ENCODE assay signal across 8 cellular contexts in the genomic region with DNA sequence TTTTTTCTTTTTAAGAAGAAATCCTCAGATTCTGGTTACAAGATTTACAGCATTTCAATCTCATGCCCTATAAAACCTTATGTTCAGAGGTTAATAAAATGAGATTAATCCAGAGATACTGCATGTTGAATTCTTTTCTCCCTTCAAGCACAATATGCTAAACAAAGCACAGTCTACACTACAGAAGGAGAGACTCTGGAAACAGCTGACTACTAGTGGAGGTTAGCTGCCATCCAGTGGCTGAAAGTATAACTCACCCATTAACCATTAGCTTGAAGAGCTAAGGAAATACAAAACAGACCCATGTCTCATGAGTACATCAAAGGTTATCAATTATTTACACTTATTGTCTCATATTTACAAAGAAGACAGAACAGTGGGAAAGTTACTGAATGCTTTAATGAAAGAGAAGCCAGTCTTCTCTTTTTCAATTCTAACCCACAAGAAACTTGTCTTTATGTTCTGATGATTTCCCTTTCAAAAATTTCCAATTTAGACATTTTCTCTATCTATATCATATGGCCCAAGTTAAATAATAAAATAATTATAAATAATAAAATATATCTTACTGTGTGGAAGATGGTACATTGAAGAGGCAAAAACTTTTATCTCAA. TPM values are rescaled to one million over a fixed set of nuclear protein-coding genes. Genes with fewer than 3 reads are reported as not detected.
A peak's percentile ranks its signal among the peaks of the same experiment; 100 is the strongest.
DNase-seq lines count a peak whose midpoint lies in the region; ATAC-seq and TF ChIP-seq lines count a peak whose summit lies in the region.

No MANE protein-coding gene starts in this region.

- DNase-seq in ACHN (peak; percentile 79), GM13977 (ENCODE audit: low spot score) (peak; percentile 39), NAMALWA (ENCODE audit: low spot score) (peak; percentile 77), SK-MEL-5 (ENCODE audit: low read depth, low spot score) (peak; percentile 89), fibroblast of pulmonary artery (ENCODE audit: low read depth) (peak; percentile 67), prostate gland (ENCODE audit: low spot score) (peak; percentile 33), omental fat pad (ENCODE audit: low spot score) (no peak)

- ATAC-seq in HG02678 (IDR thresholded peaks at IDR 0.05; ENCODE audit: unreplicated experiment) (peak; percentile 96), omental fat pad (ENCODE audit: low FRiP score) (no peak)

- TF ChIP-seq CTCF in GM13977 (IDR thresholded peaks at IDR 0.05; ENCODE audit: extremely low read depth, insufficient read depth, missing control alignments): peak; percentile 57
- TF ChIP-seq CTCF in fibroblast of pulmonary artery (IDR thresholded peaks at IDR 0.05; ENCODE audit: low read length, missing control alignments): peak; percentile 82
- TF ChIP-seq CTCF in prostate gland (IDR thresholded peaks at IDR 0.05): peak in 3 of 4 experiments; percentile 45 to 73 (median 72)
- no peak for TF ChIP-seq CTCF in omental fat pad (IDR thresholded peaks at IDR 0.05)

- in situ Hi-C loops in ACHN (cut with HindIII; ENCODE audit: low pct_ligation_motif_present, low pct_unique_long_range_greater_than_20kb, low sequenced_read_pairs): no loop called here
- in situ Hi-C loops in GM13977 (cut with MboI; ENCODE audit: low pct_unique_long_range_greater_than_20kb, low sequenced_read_pairs, unreplicated experiment): no loop called here
- in situ Hi-C loops in SK-MEL-5 (cut with HindIII; ENCODE audit: low pct_unique_long_range_greater_than_20kb, low sequenced_read_pairs): no loop called here

- H3K27me3 ChIP-seq in prostate gland (replicated peaks; ENCODE audit: insufficient read depth): no peaks in the 10 kb centered on the region

- H3K4me3 ChIP-seq in fibroblast of pulmonary artery (replicated peaks; ENCODE audit: low read depth, low read length) (no peak overlapping the region), prostate gland (no peak overlapping the region)

- no peak overlapping the region for H3K27ac ChIP-seq in prostate gland

- H3K4me1 ChIP-seq in prostate gland (replicated peaks): no peaks in the 10 kb centered on the region

- H3K9me3 ChIP-seq in prostate gland: no peaks in the 10 kb centered on the region

- H3K36me3 ChIP-seq in prostate gland: no peaks in the 10 kb centered on the region

- no peak for TF ChIP-seq POLR2A in prostate gland (IDR thresholded peaks at IDR 0.05)

- intact Hi-C loops in prostate gland (cut with DNase I): no loop called here

RNA-seq across cellular contexts. Expression of a gene that starts 12.7 kb away (rescaled TPM):
- 0.11 and 0.43 TPM in 2 replicates for total RNA-seq in SK-MEL-5 (2014; rRNA removed; shearing (Covaris generic))
- 0.01 and 0.24 TPM in 2 replicates for polyA plus RNA-seq in SK-MEL-5 (2015; cell fraction: cytosol; rRNA removed)
- polyA plus RNA-seq in SK-MEL-5 (2015; cell fraction: nucleus; rRNA removed): 0.39 TPM in 1 of 2 replicates, not detected in the other
- total RNA-seq in prostate gland (1 to 10 TPM; 3.7 to 6.8 TPM), omental fat pad (under 1 TPM in 3 of 4 donors, not detected in 1; 0.19 to 0.96 (median 0.46) TPM)

Comparison
In these comparisons a context has a peak if more than half of its experiments do, and no peak if none do; other contexts are left out.
1. CTCF ChIP-seq: peak in GM13977 (single experiment), fibroblast of pulmonary artery (single experiment) and prostate gland (3 of 4); none in omental fat pad (0 of 3).